In genomic region chr1:246567258-246568235, GRCh38 we compare ENCODE assay signal across 8 cellular contexts. TPM values are rescaled to one million over a fixed set of nuclear protein-coding genes. Genes with fewer than 3 reads are reported as not detected.
DNase-seq lines count a peak whose midpoint lies in the region; ATAC-seq and TF ChIP-seq lines count a peak whose summit lies in the region.

No MANE protein-coding gene starts in this region.

- peaks cover 95% of the 10 kb centered on the region for H3K79me2 ChIP-seq in OCI-LY3 (ENCODE audit: low read length)

- no peaks in the 10 kb centered on the region for H3K9me3 ChIP-seq in OCI-LY3 (ENCODE audit: insufficient read depth, low read length)

- no peak for DNase-seq in activated T-cell treated with anti-CD3 and anti-CD28 coated beads, Interleukin-2, amount 50 U/mL, for 4 hours
- no peak for DNase-seq in activated T-cell treated with anti-CD3 and anti-CD28 coated beads for 4 hours
- DNase-seq in caudate nucleus (lab: John Stamatoyannopoulos, UW) = no peak
- DNase-seq in mesothelial cell of epicardium (ENCODE audit: low spot score in 2 of 2, unreplicated experiment in 2 of 2) = no peak
- DNase-seq in iPS-NIHi11 (ENCODE audit: low spot score) = no peak

- peaks cover 4% of the 10 kb centered on the region for H3K36me3 Mint-ChIP-seq in activated T-cell treated with anti-CD3 and anti-CD28 coated beads, Interleukin-2, amount 50 U/mL, for 4 hours (ENCODE audit: insufficient read depth)
- H3K36me3 Mint-ChIP-seq in mesothelial cell of epicardium = peaks cover 2% of the 10 kb centered on the region

- peak overlapping the region; percentile 89 for H3K4me2 ChIP-seq in OCI-LY3 (ENCODE audit: low read length)

- TF ChIP-seq CTCF in OCI-LY3 (IDR thresholded peaks at IDR 0.05; ENCODE audit: low read depth, low read length) (no peak), mesothelial cell of epicardium (IDR thresholded peaks at IDR 0.05; ENCODE audit: unreplicated experiment) (no peak)

- no peaks in the 10 kb centered on the region for H3K9me3 Mint-ChIP-seq in activated T-cell treated with anti-CD3 and anti-CD28 coated beads, Interleukin-2, amount 50 U/mL, for 4 hours
- no peaks in the 10 kb centered on the region for H3K9me3 Mint-ChIP-seq in mesothelial cell of epicardium

- peak overlapping the region; percentile 98 for H3K27ac Mint-ChIP-seq in mesothelial cell of epicardium

- H3K4me3 Mint-ChIP-seq in activated T-cell treated with anti-CD3 and anti-CD28 coated beads, Interleukin-2, amount 50 U/mL, for 4 hours = peak overlapping the region; percentile 99
- H3K4me3 Mint-ChIP-seq in mesothelial cell of epicardium = peak overlapping the region; percentile 98

- H3K4me3 ChIP-seq in OCI-LY3 (ENCODE audit: low read length) = peak overlapping the region; percentile 88

- no peaks in the 10 kb centered on the region for H3K27me3 ChIP-seq in OCI-LY3 (ENCODE audit: low read depth, low read length)

- H3K36me3 ChIP-seq in OCI-LY3 (replicated peaks; ENCODE audit: low read depth, low read length) = peaks cover 11% of the 10 kb centered on the region

- H3K27me3 Mint-ChIP-seq in activated T-cell treated with anti-CD3 and anti-CD28 coated beads, Interleukin-2, amount 50 U/mL, for 4 hours (ENCODE audit: low read depth) = no peaks in the 10 kb centered on the region
- no peaks in the 10 kb centered on the region for H3K27me3 Mint-ChIP-seq in mesothelial cell of epicardium (ENCODE audit: low read depth)

- peak overlapping the region; percentile 88 for H3K9ac ChIP-seq in OCI-LY3 (ENCODE audit: low read length)

- ATAC-seq in activated T-cell treated with anti-CD3 and anti-CD28 coated beads, Interleukin-2, amount 50 U/mL, for 4 hours = no peak
- ATAC-seq in GM18861 (IDR thresholded peaks at IDR 0.05; ENCODE audit: unreplicated experiment) = no peak
- no peak for ATAC-seq in HG02588 (IDR thresholded peaks at IDR 0.05; ENCODE audit: unreplicated experiment)

- peaks cover 37% of the 10 kb centered on the region for H3K4me1 ChIP-seq in OCI-LY3 (ENCODE audit: low read length)

- peaks cover 56% of the 10 kb centered on the region for H3K4me1 Mint-ChIP-seq in activated T-cell treated with anti-CD3 and anti-CD28 coated beads, Interleukin-2, amount 50 U/mL, for 4 hours (ENCODE audit: low read depth)
- peaks cover 21% of the 10 kb centered on the region for H3K4me1 Mint-ChIP-seq in mesothelial cell of epicardium

- H4K20me1 ChIP-seq in OCI-LY3 (ENCODE audit: insufficient read depth, low read length) = no peaks in the 10 kb centered on the region

- H3K27ac ChIP-seq in OCI-LY3 (ENCODE audit: low read length) (peak overlapping the region; percentile 76), caudate nucleus (ENCODE audit: low read depth, low read length) (peak overlapping the region; percentile 84)

- peak overlapping the region; percentile 64; the same call in 1 of the 2 replicates for H2AFZ ChIP-seq in OCI-LY3 (ENCODE audit: low read depth, low read length)

RNA-seq across cellular contexts. Expression of gene CNST, which starts 1.3 kb away (rescaled TPM):
- 10 to 100 TPM; 32.1 to 33.5 (median 32.3) TPM for total RNA-seq in activated T-cell treated with anti-CD3 and anti-CD28 coated beads, Interleukin-2, amount 50 U/mL, for 4 hours
- 18.0 to 21.1 TPM (median 21.0 TPM) in 3 replicates for total RNA-seq in mesothelial cell of epicardium

RNA-seq across cellular contexts. Expression of gene TFB2M, which starts 1.5 kb away (rescaled TPM):
- 10 to 100 TPM; 41.7 to 45.8 (median 42.8) TPM for total RNA-seq in activated T-cell treated with anti-CD3 and anti-CD28 coated beads, Interleukin-2, amount 50 U/mL, for 4 hours
- 12.1 to 12.7 TPM (median 12.7 TPM) in 3 replicates for total RNA-seq in mesothelial cell of epicardium
